17 cellular contexts compared by ENCODE assay signal in the genomic region with DNA sequence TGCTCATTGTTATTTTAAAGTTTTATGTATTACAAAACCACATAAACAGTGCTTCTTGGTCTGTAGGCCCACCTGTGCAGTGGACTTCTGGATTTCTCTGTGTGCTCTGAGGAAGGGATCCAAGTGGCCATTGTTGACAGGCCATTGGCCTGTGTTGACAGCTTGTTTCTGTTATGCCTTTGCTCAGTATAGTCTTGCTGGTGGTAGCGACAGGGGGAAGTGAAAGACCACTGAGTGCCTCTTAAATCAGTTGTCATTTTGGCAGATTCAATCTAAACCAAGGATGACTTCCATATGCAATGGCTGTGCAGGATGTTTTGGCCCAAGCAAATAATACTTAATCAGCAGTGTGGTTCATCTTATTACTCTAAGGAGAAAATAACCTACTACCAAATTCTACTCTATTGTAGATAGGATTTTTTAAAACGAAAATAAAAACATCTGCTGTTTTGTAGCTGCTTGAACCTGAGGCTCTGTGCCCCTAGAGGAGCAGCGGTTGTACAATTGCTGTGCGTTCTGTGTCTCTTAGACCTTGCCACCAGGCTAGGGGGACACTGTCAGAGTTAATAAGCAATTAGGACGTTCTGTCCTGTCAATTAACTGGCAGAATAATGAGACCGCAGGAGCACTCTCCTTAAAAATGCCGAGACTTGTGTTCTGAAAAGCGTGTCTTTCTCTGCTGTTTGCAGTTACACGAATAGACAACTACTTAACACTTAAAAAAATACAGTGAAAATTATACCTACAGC.
DNase-seq lines count a peak whose midpoint lies in the region; ATAC-seq, FAIRE-seq and TF ChIP-seq lines count a peak whose summit lies in the region.
"Had no signal": no experiment of that assay in that cellular context is flagged by ENCODE, and none has a peak within 500 bp of the region (broad histone marks: within the 10 kb centered on the region; RNA-seq: fewer than 3 reads in every experiment).

No MANE protein-coding gene starts in this region.

- in situ Hi-C loops in transverse colon (cut with MboI; ENCODE audit: low pct_ligation_motif_present in 1 of 4, low pct_unique_long_range_greater_than_20kb in 1 of 4, low sequenced_read_pairs in 3 of 4): no loop called here

- POLR2A ChIA-PET in PC-3 (lab: Charles Lee; ENCODE audit: unreplicated experiment): no interaction called here

- CTCF ChIA-PET in PC-3 (lab: Charles Lee): no interaction called here

- peak; percentile 85 for FAIRE-seq in GM12891 (lab: Jason Lieb, UNC)
- no peak for FAIRE-seq in HTR-8/SVneo (lab: Jason Lieb, UNC)
- FAIRE-seq: RCC 7860 had no signal

- H3K9ac ChIP-seq in PC-3 (ENCODE audit: low read length): no peak overlapping the region

- ATAC-seq in GM21381 (IDR thresholded peaks at IDR 0.05; ENCODE audit: unreplicated experiment) (peak; percentile 71), HG02943 (IDR thresholded peaks at IDR 0.05; ENCODE audit: low read depth, unreplicated experiment) (peak; percentile 71), PC-3 (no peak)
- ATAC-seq: CD8-positive, alpha-beta T cell; HCT116; sciatic nerve; WTC11 had no signal

- H3K36me3 ChIP-seq in transverse colon (no peaks in the 10 kb centered on the region), PC-3 (ENCODE audit: low read depth, low read length) (no peaks in the 10 kb centered on the region)
- H3K36me3 ChIP-seq: neutrophil had no signal

- no peak overlapping the region for H3K4me2 ChIP-seq in PC-3 (ENCODE audit: low read length)

- no peaks in the 10 kb centered on the region for H3K79me2 ChIP-seq in PC-3 (ENCODE audit: low read length)

- TF ChIP-seq CTCF in transverse colon (IDR thresholded peaks at IDR 0.05): no peak
- TF ChIP-seq CTCF in PC-3 (conservative IDR thresholded peaks at IDR 0.05; ENCODE audit: low read depth, low read length): no peak

- BruUV-seq in PC-3 (replicated peaks; lab: Mats Ljungman, UMichigan): no TSS peak

- 87 to 94% methylated on average over 7 to 9 of the region's 9 CpGs for WGBS in transverse colon (ENCODE audit: low coverage in 1 of 2), 2 donors

- no peaks in the 10 kb centered on the region for H3F3A ChIP-seq in PC-3 (ENCODE audit: low read length, unreplicated experiment)

- H3K9me3 ChIP-seq in transverse colon (peaks cover 0 to 9% of the 10 kb centered on the region in 2 donors), PC-3 (ENCODE audit: low read length) (no peaks in the 10 kb centered on the region)
- H3K9me3 ChIP-seq: neutrophil had no signal

- H4K20me1 ChIP-seq in PC-3 (ENCODE audit: low read length): no peaks in the 10 kb centered on the region

- H3K9me2 ChIP-seq in PC-3 (replicated peaks; ENCODE audit: low read length): no peaks in the 10 kb centered on the region

- no peak overlapping the region for H2AFZ ChIP-seq in PC-3 (ENCODE audit: low read length)

- H3K27me3 ChIP-seq in transverse colon: no peaks in the 10 kb centered on the region
- H3K27me3 ChIP-seq in PC-3 (ENCODE audit: low read length): no peaks in the 10 kb centered on the region
- H3K27me3 ChIP-seq: neutrophil had no signal

- TF ChIP-seq POLR2A in GM12891 (IDR thresholded peaks at IDR 0.05; ENCODE audit: low read depth, low read length) (no peak), transverse colon (IDR thresholded peaks at IDR 0.05) (no peak)

- H3K27ac ChIP-seq in transverse colon (no peak overlapping the region), PC-3 (ENCODE audit: low read length) (no peak overlapping the region)
- H3K27ac ChIP-seq: neutrophil had no signal

- intact Hi-C loops in transverse colon (cut with DNase I; ENCODE audit: low total_unique reads) (no loop called here), PC-3 (cut with micrococcal nuclease) (no loop called here)

- no peak for TF ChIP-seq EP300 in transverse colon (IDR thresholded peaks at IDR 0.05; ENCODE audit: low read depth)

- H3K4me3 ChIP-seq in transverse colon: no peak overlapping the region
- H3K4me3 ChIP-seq in PC-3 (ENCODE audit: low read length): no peak overlapping the region

- no peaks in the 10 kb centered on the region for H3K4me1 ChIP-seq in transverse colon
- no peaks in the 10 kb centered on the region for H3K4me1 ChIP-seq in PC-3 (ENCODE audit: insufficient read depth, low read length)

- DNase-seq in GM12891 (ENCODE audit: insufficient read length, low spot score): no peak
- DNase-seq in SK-N-DZ (ENCODE audit: low spot score): peak; percentile 51
- no peak for DNase-seq in transverse colon
- DNase-seq in PC-3: no peak
- no peak for DNase-seq in HTR-8/SVneo (ENCODE audit: insufficient read length, low spot score)
- DNase-seq in HuH-7.5 (ENCODE audit: low spot score): no peak
- DNase-seq: CD8-positive, alpha-beta T cell; NCI-H1694; NCI-H524 treated with DMSO at 0.1 percent for 48 hours; stimulated activated CD4-positive, alpha-beta T cell treated with anti-CD3 and anti-CD28 coated beads, Interleukin-2, amount 100 ng/mL, for 24 hours had no signal

TF ChIP-seq in GM12891, 5 proteins besides CTCF, POLR2A, EP300 and RAD21:
- TF ChIP-seq POLR2AphosphoS5 (IDR thresholded peaks at IDR 0.05; ENCODE audit: low read depth, low read length): no peak
- peak; percentile 78 for TF ChIP-seq SPI1 (IDR thresholded peaks at IDR 0.05; ENCODE audit: low read depth, low read length)
- TF ChIP-seq POU2F2 (IDR thresholded peaks at IDR 0.05; ENCODE audit: low read depth, low read length): no peak
- TF ChIP-seq TAF1 (IDR thresholded peaks at IDR 0.05; ENCODE audit: low read depth, low read length): no peak
- no peak for TF ChIP-seq PAX5 (IDR thresholded peaks at IDR 0.05; ENCODE audit: insufficient read depth, low read length, severe bottlenecking)
